In the genomic region with DNA sequence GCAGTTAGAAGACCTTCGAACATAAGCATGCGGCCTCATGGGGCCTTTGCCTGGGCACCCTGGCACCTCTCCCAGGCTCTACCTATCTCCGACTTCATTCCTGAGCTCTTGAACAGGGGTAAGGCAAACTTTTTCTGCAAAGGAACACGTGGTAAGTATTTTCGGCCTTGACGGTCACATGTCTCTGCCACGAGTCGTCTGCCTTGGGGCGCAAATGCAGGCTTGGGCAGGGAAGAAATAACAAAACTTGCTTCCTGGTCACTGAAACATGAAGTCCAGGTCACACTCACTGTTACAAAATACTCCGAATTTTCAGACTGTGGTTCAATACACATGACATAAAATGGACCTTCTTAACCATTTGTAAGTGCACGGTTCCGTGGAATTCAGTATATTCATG, we compare ENCODE assay signal across 1 cellular context.
TF ChIP-seq lines count a peak whose summit lies in the region.

No MANE protein-coding gene starts in this region.

TF ChIP-seq in endothelial cell of umbilical vein, 7 proteins besides CTCF, POLR2A, EP300 and RAD21:
- TF ChIP-seq, protein P1, sequence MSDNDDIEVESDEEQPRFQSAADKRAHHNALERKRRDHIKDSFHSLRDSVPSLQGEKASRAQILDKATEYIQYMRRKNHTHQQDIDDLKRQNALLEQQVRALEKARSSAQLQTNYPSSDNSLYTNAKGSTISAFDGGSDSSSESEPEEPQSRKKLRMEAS (IDR thresholded peaks at IDR 0.05; ENCODE audit: insufficient read depth, insufficient read length): peak; percentile 14
- no peak for TF ChIP-seq POLR2AphosphoS5 (IDR thresholded peaks at IDR 0.05; ENCODE audit: insufficient read depth, low read depth, low read length)
TF ChIP-seq in endothelial cell of umbilical vein: peak in this region for 1.
